ENCODE assay signal across 17 cellular contexts in the genomic region with DNA sequence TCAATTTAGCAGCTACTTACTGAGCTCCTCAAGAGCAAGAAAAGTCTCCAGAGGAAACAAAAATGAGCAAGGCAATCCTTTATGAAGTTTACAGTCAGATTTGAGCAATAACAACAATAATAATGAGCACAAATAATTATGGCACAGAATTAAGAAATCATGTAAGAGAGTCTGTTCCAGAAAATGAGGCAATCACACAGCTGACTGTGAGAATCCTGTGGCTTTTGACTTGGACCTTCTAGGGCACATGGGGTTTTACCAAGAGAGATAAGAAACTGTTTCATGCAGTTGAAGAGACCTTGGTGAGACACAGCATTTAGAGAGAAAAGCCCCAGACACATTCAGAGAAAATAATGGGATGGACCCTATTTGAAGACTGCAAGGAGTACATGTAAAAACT.
"Had no signal": no experiment of that assay in that cellular context is flagged by ENCODE, and none has a peak within 500 bp of the region (broad histone marks: within the 10 kb centered on the region; RNA-seq: fewer than 3 reads in every experiment).

No MANE protein-coding gene starts in this region.

- H3K4me3 ChIP-seq: coronary artery, esophagus muscularis mucosa, tibial nerve, uterus had no signal

- H3K9me3 Mint-ChIP-seq: activated CD4-positive, alpha-beta memory T cell treated with anti-CD3 and anti-CD28 coated beads for 36 hours; activated naive CD4-positive, alpha-beta T cell treated with anti-CD3 and anti-CD28 coated beads, Interleukin-2, amount 10 ng/mL, durations not matched to agents 7 days and 5 days; stimulated activated naive B cell treated with anti-CD40 and anti-IgM and Interleukin-4, amounts not matched to agents 10 μg/mL and 1 μg/mL and 100 μg/mL, for 72 hours had no signal

- H3K27ac Mint-ChIP-seq: activated CD4-positive, alpha-beta memory T cell treated with anti-CD3 and anti-CD28 coated beads for 36 hours; activated CD8-positive, alpha-beta memory T cell treated with anti-CD3 and anti-CD28 coated beads, Interleukin-2, amount 10 ng/mL, durations not matched to agents 7 days and 5 days; activated naive CD4-positive, alpha-beta T cell treated with anti-CD3 and anti-CD28 coated beads, Interleukin-2, amount 10 ng/mL, durations not matched to agents 7 days and 5 days; naive thymus-derived CD4-positive, alpha-beta T cell; stimulated activated naive B cell treated with anti-CD40 and anti-IgM and Interleukin-4, amounts not matched to agents 10 μg/mL and 1 μg/mL and 100 μg/mL, for 72 hours had no signal

- DNase-seq: activated CD4-positive, alpha-beta memory T cell treated with anti-CD3 and anti-CD28 coated beads for 36 hours; activated CD8-positive, alpha-beta memory T cell treated with anti-CD3 and anti-CD28 coated beads, Interleukin-2, amount 10 ng/mL, durations not matched to agents 7 days and 5 days; activated naive CD4-positive, alpha-beta T cell treated with anti-CD3 and anti-CD28 coated beads, Interleukin-2, amount 10 ng/mL, durations not matched to agents 7 days and 5 days; activated T-cell treated with anti-CD3 and anti-CD28 coated beads, Interleukin-2, amount 50 U/mL, for 1 hour; central memory CD4-positive, alpha-beta T cell; islet precursor cell; mammary epithelial cell; naive thymus-derived CD4-positive, alpha-beta T cell; posterior cingulate gyrus; stimulated activated CD4-positive, alpha-beta T cell treated with anti-CD3 and anti-CD28 coated beads, Interleukin-2, amount 100 ng/mL, for 48 hours; stimulated activated naive B cell treated with anti-CD40 and anti-IgM and Interleukin-4, amounts not matched to agents 10 μg/mL and 1 μg/mL and 100 μg/mL, for 72 hours; uterus had no signal

- H3K4me3 Mint-ChIP-seq: activated CD4-positive, alpha-beta memory T cell treated with anti-CD3 and anti-CD28 coated beads for 36 hours; activated CD8-positive, alpha-beta memory T cell treated with anti-CD3 and anti-CD28 coated beads, Interleukin-2, amount 10 ng/mL, durations not matched to agents 7 days and 5 days; activated naive CD4-positive, alpha-beta T cell treated with anti-CD3 and anti-CD28 coated beads, Interleukin-2, amount 10 ng/mL, durations not matched to agents 7 days and 5 days; naive thymus-derived CD4-positive, alpha-beta T cell; stimulated activated naive B cell treated with anti-CD40 and anti-IgM and Interleukin-4, amounts not matched to agents 10 μg/mL and 1 μg/mL and 100 μg/mL, for 72 hours had no signal

- H3K27me3 ChIP-seq: esophagus muscularis mucosa, neutrophil, tibial nerve, uterus had no signal

- H3K27ac ChIP-seq: coronary artery, esophagus muscularis mucosa, neutrophil, tibial nerve, uterus, VCaP had no signal

- H3K4me1 ChIP-seq: esophagus muscularis mucosa, tibial nerve, uterus had no signal

- H3K36me3 ChIP-seq: esophagus muscularis mucosa, neutrophil, tibial nerve, uterus had no signal

- H3K4me1 Mint-ChIP-seq: activated CD8-positive, alpha-beta memory T cell treated with anti-CD3 and anti-CD28 coated beads, Interleukin-2, amount 10 ng/mL, durations not matched to agents 7 days and 5 days; activated naive CD4-positive, alpha-beta T cell treated with anti-CD3 and anti-CD28 coated beads, Interleukin-2, amount 10 ng/mL, durations not matched to agents 7 days and 5 days; naive thymus-derived CD4-positive, alpha-beta T cell; stimulated activated naive B cell treated with anti-CD40 and anti-IgM and Interleukin-4, amounts not matched to agents 10 μg/mL and 1 μg/mL and 100 μg/mL, for 72 hours had no signal

- H3K9me3 ChIP-seq: esophagus muscularis mucosa, neutrophil, tibial nerve, uterus had no signal

- H3K27me3 Mint-ChIP-seq: activated CD4-positive, alpha-beta memory T cell treated with anti-CD3 and anti-CD28 coated beads for 36 hours; activated CD8-positive, alpha-beta memory T cell treated with anti-CD3 and anti-CD28 coated beads, Interleukin-2, amount 10 ng/mL, durations not matched to agents 7 days and 5 days; activated naive CD4-positive, alpha-beta T cell treated with anti-CD3 and anti-CD28 coated beads, Interleukin-2, amount 10 ng/mL, durations not matched to agents 7 days and 5 days; naive thymus-derived CD4-positive, alpha-beta T cell; stimulated activated naive B cell treated with anti-CD40 and anti-IgM and Interleukin-4, amounts not matched to agents 10 μg/mL and 1 μg/mL and 100 μg/mL, for 72 hours had no signal

- H3K36me3 Mint-ChIP-seq: activated CD4-positive, alpha-beta memory T cell treated with anti-CD3 and anti-CD28 coated beads for 36 hours; activated CD8-positive, alpha-beta memory T cell treated with anti-CD3 and anti-CD28 coated beads, Interleukin-2, amount 10 ng/mL, durations not matched to agents 7 days and 5 days; activated naive CD4-positive, alpha-beta T cell treated with anti-CD3 and anti-CD28 coated beads, Interleukin-2, amount 10 ng/mL, durations not matched to agents 7 days and 5 days; naive thymus-derived CD4-positive, alpha-beta T cell; stimulated activated naive B cell treated with anti-CD40 and anti-IgM and Interleukin-4, amounts not matched to agents 10 μg/mL and 1 μg/mL and 100 μg/mL, for 72 hours had no signal

- ATAC-seq: activated CD8-positive, alpha-beta memory T cell treated with anti-CD3 and anti-CD28 coated beads, Interleukin-2, amount 10 ng/mL, durations not matched to agents 7 days and 5 days; naive thymus-derived CD4-positive, alpha-beta T cell; stimulated activated naive B cell treated with anti-CD40 and anti-IgM and Interleukin-4, amounts not matched to agents 10 μg/mL and 1 μg/mL and 100 μg/mL, for 72 hours had no signal
